In the genomic region with DNA sequence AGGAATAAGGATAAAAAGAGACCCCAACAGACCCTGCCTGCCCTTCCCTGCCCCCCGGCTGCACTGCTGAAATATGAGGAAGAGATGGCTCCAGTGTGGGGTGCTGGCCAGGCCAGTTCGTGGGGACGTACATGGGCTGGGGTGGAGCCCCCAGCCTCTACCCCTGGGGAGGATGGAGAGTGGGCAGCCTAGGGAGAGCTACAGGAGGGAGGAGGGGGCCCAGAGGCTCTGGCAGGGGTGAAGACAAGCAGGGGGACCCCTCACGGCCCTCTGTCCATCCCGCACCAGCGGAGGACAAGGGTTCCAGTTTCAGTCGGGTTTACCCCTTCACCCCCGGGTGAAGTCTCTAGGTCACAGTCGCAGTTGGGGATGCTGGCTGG, we compare ENCODE assay signal across 16 cellular contexts. TPM values are rescaled to one million over a fixed set of nuclear protein-coding genes. Genes with fewer than 3 reads are reported as not detected.
DNase-seq lines count a peak whose midpoint lies in the region; ATAC-seq and TF ChIP-seq lines count a peak whose summit lies in the region.
"Had no signal": no experiment of that assay in that cellular context is flagged by ENCODE, and none has a peak within 500 bp of the region (broad histone marks: within the 10 kb centered on the region; RNA-seq: fewer than 3 reads in every experiment).

No MANE protein-coding gene starts in this region.

- intact Hi-C loops in CD4-positive, alpha-beta T cell (cut with DNase I, micrococcal nuclease), result no loop called here

- CTCF ChIA-PET in CD4-positive, alpha-beta T cell (lab: Charles Lee), result no interaction called here

- no peaks in the 10 kb centered on the region for H3K27me3 Mint-ChIP-seq in CD4-positive, alpha-beta T cell
- peaks cover 13% of the 10 kb centered on the region for H3K27me3 Mint-ChIP-seq in GM23338 (ENCODE audit: insufficient read depth, low read depth, poor library complexity)
- H3K27me3 Mint-ChIP-seq in effector memory CD8-positive, alpha-beta T cell, result no peaks in the 10 kb centered on the region
- H3K27me3 Mint-ChIP-seq in neural crest cell (ENCODE audit: low read depth), result peaks cover 3% of the 10 kb centered on the region
- H3K27me3 Mint-ChIP-seq in neural progenitor cell (ENCODE audit: insufficient read depth, low read depth), result peaks cover 2% of the 10 kb centered on the region

- H2AFZ ChIP-seq in GM23338 (no peak overlapping the region), neural progenitor cell (replicated peaks) (no peak overlapping the region)

- peak overlapping the region; percentile 51 for H3K27ac Mint-ChIP-seq in CD4-positive, alpha-beta T cell
- H3K27ac Mint-ChIP-seq in GM23338 (0 out of 2 replicates have a peak overlapping the region, but pooled peaks have one; percentile 17), neural crest cell (ENCODE audit: unreplicated experiment) (no peak overlapping the region), neural progenitor cell (no peak overlapping the region)
- H3K27ac Mint-ChIP-seq in effector memory CD8-positive, alpha-beta T cell, result peak overlapping the region; percentile 84 to 94

- POLR2A ChIA-PET in CD4-positive, alpha-beta T cell (lab: Charles Lee), result interaction anchor here (3.5 kb wide), 1 partner anchor 11 kb away, joined by 18 read pairs; a partner anchor contains a TSS

- no peak overlapping the region for H3K27ac ChIP-seq in CD4-positive, alpha-beta T cell (ENCODE audit: low read depth, low read length)
- no peak overlapping the region for H3K27ac ChIP-seq in GM23338 (ENCODE audit: low read depth)
- no peak overlapping the region for H3K27ac ChIP-seq in neural progenitor cell
- H3K27ac ChIP-seq in effector memory CD4-positive, alpha-beta T cell (ENCODE audit: insufficient read depth, low read length, poor library complexity, severe bottlenecking), result no peak overlapping the region
- H3K27ac ChIP-seq: KMS-11 had no signal

- no peaks in the 10 kb centered on the region for H3K79me2 ChIP-seq in GM23338 (replicated peaks; ENCODE audit: insufficient read depth)
- no peaks in the 10 kb centered on the region for H3K79me2 ChIP-seq in neural progenitor cell (ENCODE audit: low read depth)

- H3K27me3 ChIP-seq in CD4-positive, alpha-beta T cell (ENCODE audit: control insufficient read depth, insufficient read depth, low read length), result no peaks in the 10 kb centered on the region
- H3K27me3 ChIP-seq in GM23338 (ENCODE audit: insufficient read depth) (no peaks in the 10 kb centered on the region), neural progenitor cell (no peaks in the 10 kb centered on the region)
- H3K27me3 ChIP-seq in effector memory CD4-positive, alpha-beta T cell (replicated peaks; ENCODE audit: control insufficient read depth, insufficient read depth, low read length, poor library complexity, severe bottlenecking), result no peaks in the 10 kb centered on the region
- H3K27me3 ChIP-seq: Peyer's patch had no signal

- peaks cover 69% of the 10 kb centered on the region for H3K36me3 Mint-ChIP-seq in CD4-positive, alpha-beta T cell (ENCODE audit: low read depth)
- H3K36me3 Mint-ChIP-seq in GM23338 (ENCODE audit: low read depth), result peaks cover 59% of the 10 kb centered on the region
- peaks cover 73% of the 10 kb centered on the region for H3K36me3 Mint-ChIP-seq in effector memory CD8-positive, alpha-beta T cell (ENCODE audit: insufficient read depth)
- peaks cover 3% of the 10 kb centered on the region for H3K36me3 Mint-ChIP-seq in neural crest cell (ENCODE audit: low read depth)
- H3K36me3 Mint-ChIP-seq in neural progenitor cell, result peaks cover 16% of the 10 kb centered on the region

- H3K4me3 ChIP-seq in GM23338 (no peak overlapping the region), neural progenitor cell (no peak overlapping the region)
- no peak overlapping the region for H3K4me3 ChIP-seq in effector memory CD4-positive, alpha-beta T cell (ENCODE audit: insufficient read depth, low read depth, low read length, poor library complexity, severe bottlenecking)
- H3K4me3 ChIP-seq: Peyer's patch had no signal

- DNase-seq in CD4-positive, alpha-beta T cell, result no peak
- DNase-seq in GM23338 (ENCODE audit: low spot score) (no peak), neural crest cell (ENCODE audit: low read depth, low spot score) (no peak), neural progenitor cell (ENCODE audit: low spot score) (no peak), NCI-H2081 treated with DMSO at 0.1 percent for 48 hours (lab: John Stamatoyannopoulos, UW) (no peak)
- no peak for DNase-seq in effector memory CD8-positive, alpha-beta T cell
- DNase-seq in effector memory CD4-positive, alpha-beta T cell, result no peak
- DNase-seq: CD8-positive, alpha-beta memory T cell; GF-D8; GOT3; HFFc6; NCI-H1092 treated with DMSO at 0.1 percent for 48 hours; NCI-H1694; Peyer's patch; SHP77 had no signal

- H3K36me3 ChIP-seq in GM23338 (ENCODE audit: insufficient read depth), result peaks cover 10% of the 10 kb centered on the region
- H3K36me3 ChIP-seq in neural progenitor cell, result no peaks in the 10 kb centered on the region
- peaks cover 68% of the 10 kb centered on the region for H3K36me3 ChIP-seq in effector memory CD4-positive, alpha-beta T cell (ENCODE audit: control insufficient read depth, insufficient read depth, low read length)

- H3F3A ChIP-seq in GM23338 (replicated peaks; ENCODE audit: low read depth) (peaks cover 14% of the 10 kb centered on the region; the same call in 1 of the 2 replicates), neural progenitor cell (ENCODE audit: low read depth) (no peaks in the 10 kb centered on the region)

- no peak for ATAC-seq in CD4-positive, alpha-beta T cell (ENCODE audit: poor library complexity)
- ATAC-seq in GM23338, result no peak
- no peak for ATAC-seq in effector memory CD8-positive, alpha-beta T cell (replicated peaks)

- H4K20me1 ChIP-seq in GM23338 (replicated peaks; ENCODE audit: insufficient read depth), result peaks cover 10% of the 10 kb centered on the region; the same call in 1 of the 2 replicates
- no peaks in the 10 kb centered on the region for H4K20me1 ChIP-seq in neural progenitor cell (ENCODE audit: low read depth)

- H3K4me1 Mint-ChIP-seq in CD4-positive, alpha-beta T cell (ENCODE audit: low read depth), result no peaks in the 10 kb centered on the region
- peaks cover 6% of the 10 kb centered on the region for H3K4me1 Mint-ChIP-seq in GM23338
- peaks cover 5 to 11% of the 10 kb centered on the region in 2 donors for H3K4me1 Mint-ChIP-seq in effector memory CD8-positive, alpha-beta T cell (ENCODE audit: low read depth in 2 of 2)
- peaks cover 12% of the 10 kb centered on the region for H3K4me1 Mint-ChIP-seq in neural crest cell
- peaks cover 6% of the 10 kb centered on the region for H3K4me1 Mint-ChIP-seq in neural progenitor cell
- H3K4me1 Mint-ChIP-seq: CD8-positive, alpha-beta memory T cell had no signal

- H3K4me1 ChIP-seq in GM23338 (ENCODE audit: insufficient read depth) (no peaks in the 10 kb centered on the region; the same call in 1 of the 2 replicates), neural progenitor cell (no peaks in the 10 kb centered on the region)
- no peaks in the 10 kb centered on the region for H3K4me1 ChIP-seq in effector memory CD4-positive, alpha-beta T cell (ENCODE audit: control insufficient read depth, insufficient read depth, low read length, poor library complexity, severe bottlenecking)
- H3K4me1 ChIP-seq: Peyer's patch had no signal

- no peaks in the 10 kb centered on the region for H3K9me3 Mint-ChIP-seq in CD4-positive, alpha-beta T cell
- no peaks in the 10 kb centered on the region for H3K9me3 Mint-ChIP-seq in GM23338
- H3K9me3 Mint-ChIP-seq in effector memory CD8-positive, alpha-beta T cell, result no peaks in the 10 kb centered on the region
- H3K9me3 Mint-ChIP-seq in neural crest cell, result no peaks in the 10 kb centered on the region
- H3K9me3 Mint-ChIP-seq in neural progenitor cell, result no peaks in the 10 kb centered on the region
- H3K9me3 Mint-ChIP-seq: CD8-positive, alpha-beta memory T cell; HFFc6 had no signal

- no peak overlapping the region for H3K4me3 Mint-ChIP-seq in CD4-positive, alpha-beta T cell
- H3K4me3 Mint-ChIP-seq in GM23338 (no peak overlapping the region), neural crest cell (peak overlapping the region; percentile 19), neural progenitor cell (no peak overlapping the region)
- peak overlapping the region in 1 of 2 donors; percentile 45 for H3K4me3 Mint-ChIP-seq in effector memory CD8-positive, alpha-beta T cell

- no peak overlapping the region for H3K4me2 ChIP-seq in GM23338
- H3K4me2 ChIP-seq in neural progenitor cell, result no peak overlapping the region
- H3K4me2 ChIP-seq: KMS-11 had no signal

- H3K9ac ChIP-seq in neural progenitor cell, result no peak overlapping the region
- H3K9ac ChIP-seq: KMS-11 had no signal

- no peaks in the 10 kb centered on the region for H3K9me3 ChIP-seq in CD4-positive, alpha-beta T cell (ENCODE audit: control insufficient read depth, low read length)
- no peaks in the 10 kb centered on the region for H3K9me3 ChIP-seq in neural progenitor cell (ENCODE audit: low read depth)
- no peaks in the 10 kb centered on the region for H3K9me3 ChIP-seq in effector memory CD4-positive, alpha-beta T cell (ENCODE audit: control insufficient read depth, low read length)
- H3K9me3 ChIP-seq: Peyer's patch had no signal

- H3K9me2 ChIP-seq in GM23338 (ENCODE audit: insufficient read depth), result no peaks in the 10 kb centered on the region

- TF ChIP-seq CTCF in CD4-positive, alpha-beta T cell (IDR thresholded peaks at IDR 0.05), result no peak
- TF ChIP-seq CTCF in GM23338 (conservative IDR thresholded peaks at IDR 0.05; ENCODE audit: low read depth in 2 of 2) (no peak), neural crest cell (conservative IDR thresholded peaks at IDR 0.05) (no peak), neural progenitor cell (IDR thresholded peaks at IDR 0.05) (no peak)

TF ChIP-seq in GM23338, 12 proteins besides CTCF, POLR2A, EP300 and RAD21 (continues in another document):
- no peak for TF ChIP-seq JUNB (IDR thresholded peaks at IDR 0.05; ENCODE audit: unreplicated experiment)
- no peak for TF ChIP-seq CREB1 (CRISPR knock-in tag; IDR thresholded peaks at IDR 0.05; ENCODE audit: low read depth)
- TF ChIP-seq EZH2 (IDR thresholded peaks at IDR 0.05; ENCODE audit: low read depth, unreplicated experiment), result no peak

RNA-seq across cellular contexts. Expression of a gene that starts 11.0 kb away (rescaled TPM):
- total RNA-seq in CD4-positive, alpha-beta T cell, result 1,000 to 10,000 TPM; 1,997 to 2,075 TPM
- 4,855 and 4,916 TPM in 2 replicates for total RNA-seq in GM23338 (2014; rRNA removed; shearing (Covaris generic))
- 2,219 and 2,404 TPM in 2 replicates for polyA plus RNA-seq in GM23338 (2016; fragmentation: Nextera tagmentation; extraction: Ambion mirVana)
- 2,997 and 3,023 TPM in 2 replicates for total RNA-seq in neural crest cell
- 7,069 and 9,364 TPM in 2 replicates for total RNA-seq in neural progenitor cell (ENCODE audit: low replicate concordance)

RNA-seq across cellular contexts. Expression of a gene that starts 17.4 kb away (rescaled TPM):
- 100 to 1,000 TPM; 121 to 128 TPM for total RNA-seq in CD4-positive, alpha-beta T cell
- 141 and 177 TPM in 2 replicates for total RNA-seq in GM23338 (2014; rRNA removed; shearing (Covaris generic))
- 18.0 and 18.2 TPM in 2 replicates for polyA plus RNA-seq in GM23338 (2016; fragmentation: Nextera tagmentation; extraction: Ambion mirVana)
- total RNA-seq in neural crest cell (108 and 114 TPM in 2 replicates), neural progenitor cell (ENCODE audit: low replicate concordance) (60.9 and 74.3 TPM in 2 replicates)

RNA-seq across cellular contexts. Expression of a gene that starts 53.6 kb away (rescaled TPM):
- 100 to 1,000 TPM; 229 to 230 TPM for total RNA-seq in CD4-positive, alpha-beta T cell
- total RNA-seq in GM23338 (2014; rRNA removed; shearing (Covaris generic)), result 69.3 and 76.0 TPM in 2 replicates
- 38.4 and 39.0 TPM in 2 replicates for polyA plus RNA-seq in GM23338 (2016; fragmentation: Nextera tagmentation; extraction: Ambion mirVana)
- total RNA-seq in neural crest cell, result 54.5 and 61.5 TPM in 2 replicates
- total RNA-seq in neural progenitor cell (ENCODE audit: low replicate concordance), result 8.2 and 19.3 TPM in 2 replicates

Comparison
In these comparisons a context has a peak if more than half of its experiments do, and no peak if none do; other contexts are left out.
1. H3K27ac Mint-ChIP-seq: peak in CD4-positive, alpha-beta T cell (single experiment), GM23338 (single experiment) and effector memory CD8-positive, alpha-beta T cell (2 of 2); none in neural crest cell (single experiment) and neural progenitor cell (single experiment).